Comparison of ENCODE assay signal across 10 cellular contexts in genomic region chr12:75759842-75760260, GRCh38.
A peak's percentile ranks its signal among the peaks of the same experiment; 100 is the strongest.
DNase-seq lines count a peak whose midpoint lies in the region; ATAC-seq, FAIRE-seq and TF ChIP-seq lines count a peak whose summit lies in the region.
"Had no signal": no experiment of that assay in that cellular context is flagged by ENCODE, and none has a peak within 500 bp of the region (broad histone marks: within the 10 kb centered on the region; RNA-seq: fewer than 3 reads in every experiment).

No MANE protein-coding gene starts in this region.

- no peaks in the 10 kb centered on the region for H3K9me2 ChIP-seq in neural cell (ENCODE audit: insufficient read depth, low read length)

- H3K79me2 ChIP-seq in neural cell (replicated peaks; ENCODE audit: insufficient read depth, low read length) (no peaks in the 10 kb centered on the region), HepG2 (ENCODE audit: insufficient read depth, low read length) (no peaks in the 10 kb centered on the region)

- TF ChIP-seq POLR2A in HepG2 (IDR thresholded peaks at IDR 0.05; ENCODE audit: insufficient read depth in 1 of 2, low read depth in 2 of 2, low read length in 2 of 2), result no peak
- TF ChIP-seq POLR2A in uterus (IDR thresholded peaks at IDR 0.05), result no peak

- peak overlapping the region; percentile 92 for H3K27ac ChIP-seq in neural cell (ENCODE audit: low read length)
- no peak overlapping the region for H3K27ac ChIP-seq in HepG2 (ENCODE audit: extremely low read length, insufficient read depth, low read length)
- no peak overlapping the region for H3K27ac ChIP-seq in uterus

- peaks cover 5% of the 10 kb centered on the region for H3F3A ChIP-seq in neural cell (ENCODE audit: insufficient read depth, low read length, poor library complexity, severe bottlenecking)

- CTCF ChIA-PET in HepG2 (lab: Yijun Ruan, JAX; ENCODE audit: low intra/inter-chr PET ratio, low total read pairs), result no interaction called here

- H2AFZ ChIP-seq in neural cell (ENCODE audit: low read depth, low read length), result peak overlapping the region; percentile 57
- no peak overlapping the region for H2AFZ ChIP-seq in HepG2 (ENCODE audit: low read length)

- TF ChIP-seq EP300 in neural cell (conservative IDR thresholded peaks at IDR 0.05; ENCODE audit: poor library complexity, severe bottlenecking), result no peak
- no peak for TF ChIP-seq EP300 in HepG2 (IDR thresholded peaks at IDR 0.05; ENCODE audit: low read depth in 2 of 2, low read length in 2 of 2)
- no peak for TF ChIP-seq EP300 in HepG2 (CRISPR knock-in tag; IDR thresholded peaks at IDR 0.05; ENCODE audit: borderline replicate concordance)

- H3K4me3 ChIP-seq in neural cell (ENCODE audit: low read length) (peak overlapping the region; percentile 44), HepG2 (replicated peaks in 1 of 3; ENCODE audit: insufficient read depth in 1 of 3, low read depth in 2 of 3, low read length in 3 of 3) (no peak overlapping the region), uterus (no peak overlapping the region)

- no TSS peak for BruUV-seq in HepG2 (replicated peaks; lab: Mats Ljungman, UMichigan)

- DNase-seq in astrocyte of the hippocampus (ENCODE audit: low read depth, low spot score) (peak; percentile 69), HepG2 (ENCODE audit: low spot score) (no peak), uterus (no peak)
- DNase-seq: aorta, NCI-H774, WERI-Rb-1 had no signal

- FAIRE-seq in HepG2 (lab: Jason Lieb, UNC), result no peak

- 96% methylated on average over 1 of the region's 1 CpG for WGBS in HepG2 (ENCODE audit: low lambda C conversion rate)

- H3K36me3 ChIP-seq in neural cell (ENCODE audit: insufficient read depth, low read length), result no peaks in the 10 kb centered on the region
- no peaks in the 10 kb centered on the region for H3K36me3 ChIP-seq in HepG2 (replicated peaks in 1 of 2; ENCODE audit: control insufficient read depth in 1 of 2, insufficient read depth in 2 of 2, low read length in 2 of 2)
- no peaks in the 10 kb centered on the region for H3K36me3 ChIP-seq in uterus
- H3K36me3 ChIP-seq: WERI-Rb-1 had no signal

- peak; percentile 48 for ATAC-seq in GM18499 (IDR thresholded peaks at IDR 0.05; ENCODE audit: insufficient read depth, unreplicated experiment)
- ATAC-seq in HG03354 (IDR thresholded peaks at IDR 0.05; ENCODE audit: poor library complexity, severe bottlenecking, unreplicated experiment), result peak; percentile 52
- no peak for ATAC-seq in HepG2
- no peak for ATAC-seq in HG03097 (IDR thresholded peaks at IDR 0.05; ENCODE audit: low FRiP score, unreplicated experiment)

- H3K9ac ChIP-seq in neural cell (ENCODE audit: low read length), result peak overlapping the region; percentile 60
- no peak overlapping the region for H3K9ac ChIP-seq in HepG2 (ENCODE audit: insufficient read depth, low read depth, low read length)

- H3K4me1 ChIP-seq in HepG2 (ENCODE audit: insufficient read depth, low read length) (peaks cover 51% of the 10 kb centered on the region), uterus (no peaks in the 10 kb centered on the region)

- TF ChIP-seq RAD21 in neural cell (conservative IDR thresholded peaks at IDR 0.05) (no peak), HepG2 (CRISPR knock-in tag; IDR thresholded peaks at IDR 0.05) (no peak)

- H3K4me2 ChIP-seq in neural cell (ENCODE audit: low read length) (peak overlapping the region; percentile 33), HepG2 (ENCODE audit: low read depth, low read length) (no peak overlapping the region)

- intact Hi-C loops in HepG2 (cut with micrococcal nuclease; ENCODE audit: unreplicated experiment) (no loop called here), uterus (cut with DNase I; ENCODE audit: low total_unique reads) (no loop called here)

- H3K9me3 ChIP-seq in neural cell (ENCODE audit: low read length) (no peaks in the 10 kb centered on the region), HepG2 (ENCODE audit: low read length) (no peaks in the 10 kb centered on the region), uterus (no peaks in the 10 kb centered on the region)

- no peak for TF ChIP-seq CTCF in neural cell (IDR thresholded peaks at IDR 0.05; ENCODE audit: poor library complexity, severe bottlenecking)
- TF ChIP-seq CTCF in HepG2 (CRISPR knock-in tag; IDR thresholded peaks at IDR 0.05), result no peak
- no peak for TF ChIP-seq CTCF in uterus (IDR thresholded peaks at IDR 0.05)

- H4K20me1 ChIP-seq in neural cell (ENCODE audit: insufficient read depth), result no peaks in the 10 kb centered on the region
- H4K20me1 ChIP-seq in HepG2 (ENCODE audit: insufficient read depth, low read length), result no peaks in the 10 kb centered on the region

- H3K27me3 ChIP-seq in neural cell (ENCODE audit: insufficient read depth, low read depth, low read length) (no peaks in the 10 kb centered on the region), HepG2 (ENCODE audit: control insufficient read depth in 1 of 2, insufficient read depth in 2 of 2, low read length in 2 of 2) (no peaks in the 10 kb centered on the region), uterus (no peaks in the 10 kb centered on the region)

- in situ Hi-C loops in HepG2 (cut with HindIII; ENCODE audit: extremely low pct_ligation_motif_present, low pct_unique_long_range_greater_than_20kb), result no loop called here

- POLR2A ChIA-PET in HepG2 (lab: Yijun Ruan, JAX), result no interaction called here

TF ChIP-seq in neural cell, 6 proteins besides CTCF, POLR2A, EP300 and RAD21:
- no peak for TF ChIP-seq POLR2AphosphoS5 (IDR thresholded peaks at IDR 0.05)
- TF ChIP-seq REST (IDR thresholded peaks at IDR 0.05; ENCODE audit: borderline replicate concordance), result no peak
- TF ChIP-seq EZH2 (IDR thresholded peaks at IDR 0.05; ENCODE audit: borderline replicate concordance, insufficient read depth, low read length, poor library complexity, severe bottlenecking), result no peak
- TF ChIP-seq TAF1 (IDR thresholded peaks at IDR 0.05; ENCODE audit: low read depth), result no peak
- TF ChIP-seq SMC3 (conservative IDR thresholded peaks at IDR 0.05; ENCODE audit: poor library complexity), result no peak
- no peak for TF ChIP-seq MXI1 (conservative IDR thresholded peaks at IDR 0.05; ENCODE audit: poor library complexity, severe bottlenecking)

TF ChIP-seq in HepG2, 621 proteins besides CTCF, POLR2A, EP300 and RAD21:
- TF ChIP-seq RORA (CRISPR knock-in tag; IDR thresholded peaks at IDR 0.05), result no peak
- no peak for TF ChIP-seq ZBTB49 (CRISPR knock-in tag; IDR thresholded peaks at IDR 0.05; ENCODE audit: borderline replicate concordance)
- TF ChIP-seq FOXM1 (CRISPR knock-in tag; IDR thresholded peaks at IDR 0.05), result no peak
- TF ChIP-seq IRF2 (CRISPR knock-in tag; IDR thresholded peaks at IDR 0.05), result no peak
- TF ChIP-seq HNRNPLL (IDR thresholded peaks at IDR 0.05; ENCODE audit: low read depth, low read length, poor library complexity, severe bottlenecking), result no peak
- TF ChIP-seq ZNF264 (CRISPR knock-in tag; IDR thresholded peaks at IDR 0.05), result no peak
- no peak for TF ChIP-seq TFDP2 (CRISPR knock-in tag; IDR thresholded peaks at IDR 0.05)
- no peak for TF ChIP-seq NR2F1 (CRISPR knock-in tag; IDR thresholded peaks at IDR 0.05)
- no peak for TF ChIP-seq AGO2 (optimal IDR thresholded peaks at IDR 0.05; ENCODE audit: low read depth, low read length)
- TF ChIP-seq DNMT3B (CRISPR knock-in tag; conservative IDR thresholded peaks at IDR 0.05), result no peak
- no peak for TF ChIP-seq ZNF770 (CRISPR knock-in tag; IDR thresholded peaks at IDR 0.05)

Comparison
In these comparisons a context has a peak if more than half of its experiments do, and no peak if none do; other contexts are left out.
1. ATAC-seq: peak in GM18499 (single experiment) and HG03354 (single experiment); none in HepG2 (single experiment) and HG03097 (single experiment).